26 cellular contexts compared by ENCODE assay signal in the genomic region with DNA sequence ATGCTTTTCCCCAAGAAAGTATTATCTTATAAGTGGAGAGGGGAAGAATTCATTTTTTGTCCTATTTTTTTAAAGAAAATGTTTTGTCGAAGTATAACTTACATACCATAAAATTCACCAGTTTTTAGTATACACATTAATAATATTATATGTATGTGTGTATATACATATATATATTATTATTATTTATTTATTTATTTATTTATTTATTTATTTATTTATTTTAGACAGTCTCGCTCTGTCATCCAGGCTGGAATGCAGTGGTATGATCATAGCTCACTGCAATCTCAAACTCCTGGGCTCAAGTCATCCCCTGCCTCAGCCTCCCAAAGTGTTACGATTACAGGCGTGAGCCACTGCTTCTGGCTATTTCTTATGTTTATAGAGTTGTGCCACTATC.
A peak's percentile ranks its signal among the peaks of the same experiment; 100 is the strongest.
DNase-seq lines count a peak whose midpoint lies in the region; ATAC-seq, FAIRE-seq and TF ChIP-seq lines count a peak whose summit lies in the region.
"Had no signal": no experiment of that assay in that cellular context is flagged by ENCODE, and none has a peak within 500 bp of the region (broad histone marks: within the 10 kb centered on the region; RNA-seq: fewer than 3 reads in every experiment).

No MANE protein-coding gene starts in this region.

- no peak for TF ChIP-seq POLR2A in A549 (IDR thresholded peaks at IDR 0.05; ENCODE audit: low read length)

- no peaks in the 10 kb centered on the region for H4K20me1 ChIP-seq in PC-9 (ENCODE audit: insufficient read depth)
- H4K20me1 ChIP-seq: BLaER1 had no signal

- H3K4me1 ChIP-seq in A549 = peaks cover 23% of the 10 kb centered on the region
- H3K4me1 ChIP-seq in PC-9 (replicated peaks; ENCODE audit: insufficient read depth) = peaks cover 29% of the 10 kb centered on the region
- no peaks in the 10 kb centered on the region for H3K4me1 ChIP-seq in kidney (ENCODE audit: control insufficient read depth in 1 of 2, insufficient read depth in 1 of 2, low read depth in 1 of 2, low read length in 2 of 2)
- no peaks in the 10 kb centered on the region for H3K4me1 ChIP-seq in right atrium auricular region
- H3K4me1 ChIP-seq: BE2C had no signal

- CTCF ChIA-PET in A549 (lab: Yijun Ruan, JAX) (interaction anchor here (0.6 kb wide), 1 partner anchor 856 kb away, joined by 3 read pairs; no protein-coding TSS in a partner anchor), PC-9 (lab: Charles Lee) (no interaction called here)

- H3K27me3 ChIP-seq in PC-9 (ENCODE audit: insufficient read depth, low read depth) (no peaks in the 10 kb centered on the region), right atrium auricular region (no peaks in the 10 kb centered on the region)
- H3K27me3 ChIP-seq: BE2C, BLaER1 had no signal

- no peak overlapping the region for H3K27ac ChIP-seq in A549
- peak overlapping the region; percentile 84; the same call in 1 of the 2 replicates for H3K27ac ChIP-seq in PC-9
- peak overlapping the region; percentile 87 for H3K27ac ChIP-seq in epithelial cell of prostate
- no peak overlapping the region for H3K27ac ChIP-seq in kidney (ENCODE audit: low read depth in 2 of 2, low read length in 2 of 2)
- no peak overlapping the region for H3K27ac ChIP-seq in right atrium auricular region
- H3K27ac ChIP-seq: 22Rv1, BLaER1 had no signal

- no peaks in the 10 kb centered on the region for H3K79me2 ChIP-seq in PC-9 (ENCODE audit: low read depth)

- H3F3A ChIP-seq in PC-9 (ENCODE audit: insufficient read depth, low read depth) = peaks cover 17% of the 10 kb centered on the region; the same call in 1 of the 2 replicates

- H3K9ac ChIP-seq in kidney (ENCODE audit: low read length in 2 of 2) = no peak overlapping the region
- H3K9ac ChIP-seq: BLaER1 had no signal

- no TSS peak for BruUV-seq in PC-9 (replicated peaks; lab: Mats Ljungman, UMichigan)

- H3K9me2 ChIP-seq in PC-9 (ENCODE audit: insufficient read depth) = no peaks in the 10 kb centered on the region

- no peak overlapping the region for H2AFZ ChIP-seq in PC-9

- intact Hi-C loops in PC-9 (cut with micrococcal nuclease; ENCODE audit: unreplicated experiment) = no loop called here
- intact Hi-C loops in kidney (cut with DNase I) = no loop called here

- no peak for TF ChIP-seq EP300 in A549 (IDR thresholded peaks at IDR 0.05)

- POLR2A ChIA-PET in A549 (lab: Yijun Ruan, JAX) = no interaction called here
- POLR2A ChIA-PET in PC-9 (lab: Charles Lee; ENCODE audit: unreplicated experiment) = no interaction called here

- no peak for ATAC-seq in A549
- ATAC-seq: GM12878 had no signal

- no peak for TF ChIP-seq CTCF in A549 (IDR thresholded peaks at IDR 0.05)
- no peak for TF ChIP-seq CTCF in PC-9 (conservative IDR thresholded peaks at IDR 0.05)
- no peak for TF ChIP-seq CTCF in kidney (IDR thresholded peaks at IDR 0.05; ENCODE audit: borderline replicate concordance, extremely low read depth, insufficient read depth)
- no peak for TF ChIP-seq CTCF in right atrium auricular region (IDR thresholded peaks at IDR 0.05)

- TF ChIP-seq RAD21 in A549 (conservative IDR thresholded peaks at IDR 0.05 in 1 of 2, IDR thresholded peaks at IDR 0.05 in 1 of 2) = no peak

- DNase-seq in A549 (ENCODE audit: low read depth in 1 of 2, low spot score in 1 of 2) (no peak), PC-9 (no peak), epithelial cell of prostate (ENCODE audit: low read depth, low spot score) (no peak), kidney (no peak), right atrium auricular region (ENCODE audit: low spot score) (no peak), dedifferentiated amniotic fluid mesenchymal stem cell (ENCODE audit: extremely low spot score) (no peak), cerebellar nuclear complex (lab: John Stamatoyannopoulos, UW) (no peak)
- DNase-seq: ACHN; BE2C; C1 segment of cervical spinal cord; CD4-positive, alpha-beta memory T cell; CD4-positive, CD25-positive, alpha-beta regulatory T cell; CD8-positive, alpha-beta memory T cell; COR-L47; DMS 273 treated with DMSO at 0.1 percent for 48 hours; DMS153; DMS53; DMS79; DND-41; EL; GDM1 had no signal

- H3K9me3 ChIP-seq in A549 (no peaks in the 10 kb centered on the region), PC-9 (ENCODE audit: insufficient read depth, low read depth) (no peaks in the 10 kb centered on the region), kidney (ENCODE audit: control insufficient read depth in 1 of 2, low read length in 2 of 2) (no peaks in the 10 kb centered on the region), right atrium auricular region (no peaks in the 10 kb centered on the region)
- H3K9me3 ChIP-seq: BE2C, BLaER1 had no signal

- no peak overlapping the region for H3K4me2 ChIP-seq in A549
- no peak overlapping the region for H3K4me2 ChIP-seq in PC-9
- H3K4me2 ChIP-seq: BLaER1 had no signal

- FAIRE-seq in A549 (lab: Jason Lieb, UNC) = no peak
- peak; percentile 15 for FAIRE-seq in kidney (lab: Jason Lieb, UNC)
- FAIRE-seq: GM12878, GM12892, GM18507 had no signal

- no peak overlapping the region for H3K4me3 ChIP-seq in A549
- H3K4me3 ChIP-seq in PC-9 = no peak overlapping the region
- no peak overlapping the region for H3K4me3 ChIP-seq in kidney (ENCODE audit: low read length in 2 of 2)
- no peak overlapping the region for H3K4me3 ChIP-seq in right atrium auricular region
- H3K4me3 ChIP-seq: BLaER1, GM12878 had no signal

- H3K36me3 ChIP-seq in PC-9 (ENCODE audit: low read depth) = no peaks in the 10 kb centered on the region
- no peaks in the 10 kb centered on the region for H3K36me3 ChIP-seq in kidney (ENCODE audit: control insufficient read depth in 1 of 2, insufficient read depth in 2 of 2, low read length in 2 of 2)
- H3K36me3 ChIP-seq in right atrium auricular region = no peaks in the 10 kb centered on the region
- H3K36me3 ChIP-seq: BE2C, BLaER1 had no signal

- 92% methylated on average over 4 of the region's 4 CpGs for WGBS in A549 (ENCODE audit: missing lambda C conversion rate)

TF ChIP-seq in A549, 52 proteins besides CTCF, POLR2A, EP300 and RAD21:
- TF ChIP-seq ZC3H11A (IDR thresholded peaks at IDR 0.05) (peak; percentile 29), HEYL (CRISPR knock-in tag; IDR thresholded peaks at IDR 0.05) (no peak)
TF ChIP-seq in A549: peak in this region for 1.

Comparison
In these comparisons a context has a peak if more than half of its experiments do, and no peak if none do; other contexts are left out.
1. H3K27ac ChIP-seq: peak in PC-9 (single experiment) and epithelial cell of prostate (single experiment); none in A549 (0 of 2), kidney (0 of 2) and right atrium auricular region (0 of 2).